In genomic region chr1:179089827-179090482, GRCh38 we compare ENCODE assay signal across 1 cellular context.
A peak's percentile ranks its signal among the peaks of the same experiment; 100 is the strongest.
TF ChIP-seq lines count a peak whose summit lies in the region.

No MANE protein-coding gene starts in this region.

TF ChIP-seq in K562, 482 proteins besides CTCF, POLR2A, EP300 and RAD21 (continued from another document):
- TF ChIP-seq THAP12 (CRISPR knock-in tag; IDR thresholded peaks at IDR 0.05) (no peak), MECOM (CRISPR knock-in tag; IDR thresholded peaks at IDR 0.05) (no peak), NCOA2 (IDR thresholded peaks at IDR 0.05; ENCODE audit: partially characterized antibody in 2 of 2) (no peak), ZNF239 (CRISPR knock-in tag; IDR thresholded peaks at IDR 0.05) (no peak), BRF1 (IDR thresholded peaks at IDR 0.05; ENCODE audit: borderline replicate concordance, extremely low read depth, insufficient read length) (no peak), U2AF1 (optimal IDR thresholded peaks at IDR 0.05; ENCODE audit: low read depth, low read length) (no peak), ZNF217 (CRISPR knock-in tag; IDR thresholded peaks at IDR 0.05) (no peak), POLR2G (IDR thresholded peaks at IDR 0.05; ENCODE audit: low read depth, low read length) (peak; percentile 6; the same call in 1 of the 2 replicates)
TF ChIP-seq in K562: peak in this region for 4.
